11 cellular contexts compared by ENCODE assay signal in the genomic region with DNA sequence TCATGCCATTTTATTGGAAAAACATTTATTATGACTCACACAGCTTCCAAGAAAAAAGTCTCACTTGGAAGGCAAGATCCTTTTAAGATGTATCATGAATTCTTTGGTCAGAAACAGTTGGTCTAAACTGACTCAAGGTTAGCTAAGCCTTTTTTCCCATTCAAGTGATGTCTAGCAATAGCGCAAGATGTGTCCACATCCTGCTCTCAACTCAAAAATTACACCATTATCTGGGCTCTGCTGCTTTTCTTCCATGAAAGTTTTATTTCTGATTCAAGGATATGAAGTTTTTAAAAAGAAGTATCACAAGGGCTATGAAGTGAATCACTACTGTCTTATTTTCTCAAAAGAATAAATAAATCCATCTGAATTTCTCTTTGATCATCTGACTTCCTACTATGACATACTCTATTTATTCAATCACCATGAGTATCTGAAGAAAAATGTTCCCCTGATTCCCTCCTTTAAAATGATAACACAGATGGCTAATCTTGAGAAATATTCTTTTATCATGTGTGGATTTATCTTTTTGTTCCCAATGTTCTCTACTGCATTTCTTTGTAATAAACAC.
DNase-seq lines count a peak whose midpoint lies in the region; ATAC-seq and TF ChIP-seq lines count a peak whose summit lies in the region.
"Had no signal": no experiment of that assay in that cellular context is flagged by ENCODE, and none has a peak within 500 bp of the region (broad histone marks: within the 10 kb centered on the region; RNA-seq: fewer than 3 reads in every experiment).

No MANE protein-coding gene starts in this region.

- peak overlapping the region; percentile 95 for H3K27ac ChIP-seq in GM23248
- H3K27ac ChIP-seq: C4-2B, heart left ventricle had no signal

- no peaks in the 10 kb centered on the region for H4K20me1 ChIP-seq in GM23248 (ENCODE audit: insufficient read depth)

- H3K4me2 ChIP-seq in GM23248 (ENCODE audit: unreplicated experiment) = peak overlapping the region; percentile 83

- H3F3A ChIP-seq in GM23248 (ENCODE audit: insufficient read depth) = peaks cover 43% of the 10 kb centered on the region

- H3K9me3 ChIP-seq in GM23248 (ENCODE audit: low read depth) = no peaks in the 10 kb centered on the region

- no peaks in the 10 kb centered on the region for H3K36me3 ChIP-seq in GM23248 (ENCODE audit: low read depth)

- H2AFZ ChIP-seq in GM23248 = peak overlapping the region; percentile 49

- no peaks in the 10 kb centered on the region for H3K9me2 ChIP-seq in GM23248 (ENCODE audit: insufficient read depth)

- DNase-seq in A172 (ENCODE audit: low spot score) = peak; percentile 71
- DNase-seq in GM23248 = peak; percentile 96
- peak; percentile 89 for DNase-seq in fibroblast of villous mesenchyme (ENCODE audit: low read depth)
- no peak for DNase-seq in NCI-H2107 (lab: John Stamatoyannopoulos, UW)
- DNase-seq in stimulated activated CD4-positive, alpha-beta T cell treated with anti-CD3 and anti-CD28 coated beads, Interleukin-2, amount 100 ng/mL, for 48 hours = no peak
- DNase-seq: heart left ventricle, NCI-H1105 had no signal

- H3K4me3 ChIP-seq in GM23248 (peak overlapping the region; percentile 61), WI38 (ENCODE audit: low read depth, low read length) (peak overlapping the region; percentile 42), fibroblast of villous mesenchyme (ENCODE audit: low read depth, low read length) (no peak overlapping the region)
- H3K4me3 ChIP-seq: heart left ventricle had no signal

- no peaks in the 10 kb centered on the region for H3K27me3 ChIP-seq in GM23248 (replicated peaks; ENCODE audit: insufficient read depth)
- H3K27me3 ChIP-seq: heart left ventricle had no signal

- in situ Hi-C loops in GM23248 (cut with MboI) = no loop called here

- TF ChIP-seq CTCF in WI38 (IDR thresholded peaks at IDR 0.05; ENCODE audit: low read depth, low read length) (no peak), fibroblast of villous mesenchyme (IDR thresholded peaks at IDR 0.05; ENCODE audit: insufficient read depth, low read depth, low read length) (no peak)

- no peaks in the 10 kb centered on the region for H3K79me2 ChIP-seq in GM23248 (ENCODE audit: insufficient read depth)

- ATAC-seq in HG02870 (IDR thresholded peaks at IDR 0.05; ENCODE audit: unreplicated experiment) = no peak
- no peak for ATAC-seq in HG03439 (IDR thresholded peaks at IDR 0.05; ENCODE audit: unreplicated experiment)
- ATAC-seq: heart left ventricle had no signal

- peaks cover 30% of the 10 kb centered on the region for H3K4me1 ChIP-seq in GM23248 (ENCODE audit: insufficient read depth)

- WGBS in GM23248 (ENCODE audit: low coverage in 1 of 2, low lambda C conversion rate in 2 of 2, missing lambda C conversion rate in 2 of 2), 2 experiments = 0 to 15% methylated on average over 1 of the region's 1 CpG

- H3K9ac ChIP-seq in GM23248 = peak overlapping the region; percentile 69

Comparison
In these comparisons a context has a peak if more than half of its experiments do, and no peak if none do; other contexts are left out.
1. DNase-seq: peak in A172 (single experiment), GM23248 (single experiment) and fibroblast of villous mesenchyme (single experiment); none in NCI-H2107 (single experiment) and stimulated activated CD4-positive, alpha-beta T cell treated with anti-CD3 and anti-CD28 coated beads, Interleukin-2, amount 100 ng/mL, for 48 hours (0 of 2).